21 cellular contexts compared by ENCODE assay signal in genomic region chr12:65622056-65622455, GRCh38.
"Had no signal": no experiment of that assay in that cellular context is flagged by ENCODE, and none has a peak within 500 bp of the region (broad histone marks: within the 10 kb centered on the region; RNA-seq: fewer than 3 reads in every experiment).

No MANE protein-coding gene starts in this region.

- ATAC-seq: effector memory CD8-positive, alpha-beta T cell; gastroesophageal sphincter; left cardiac atrium; lower lobe of right lung; sciatic nerve; stimulated activated memory B cell treated with anti-CD40 and anti-IgM and Interleukin-4, amounts not matched to agents 10 μg/mL and 1 μg/mL and 100 μg/mL, for 72 hours had no signal

- H3K27me3 ChIP-seq: hepatocyte, tibial nerve had no signal

- H3K27ac Mint-ChIP-seq: dendritic cell treated with granulocyte-macrophage colony-stimulating factor and Interleukin-4, amounts not matched to agents 40 ng/mL and 50 ng/mL, for 4 days; effector memory CD8-positive, alpha-beta T cell; nephron; stimulated activated memory B cell treated with anti-CD40 and anti-IgM and Interleukin-4, amounts not matched to agents 10 μg/mL and 1 μg/mL and 100 μg/mL, for 72 hours; stimulated activated naive CD8-positive, alpha-beta T cell treated with anti-CD3 and anti-CD28 coated beads, Interleukin-15, Interleukin-2, amounts not matched to agents 100 ng/mL and 50 ng/mL, for 24 hours had no signal

- H3K27me3 Mint-ChIP-seq: stimulated activated memory B cell treated with anti-CD40 and anti-IgM and Interleukin-4, amounts not matched to agents 10 μg/mL and 1 μg/mL and 100 μg/mL, for 72 hours had no signal

- H3K36me3 Mint-ChIP-seq: naive B cell; stimulated activated memory B cell treated with anti-CD40 and anti-IgM and Interleukin-4, amounts not matched to agents 10 μg/mL and 1 μg/mL and 100 μg/mL, for 72 hours had no signal

- H2AFZ ChIP-seq: hepatocyte had no signal

- H3K4me1 ChIP-seq: esophagus muscularis mucosa, gastroesophageal sphincter, left ventricle myocardium inferior, lower lobe of right lung, spleen, tibial nerve had no signal

- H3K9me3 Mint-ChIP-seq: dendritic cell treated with granulocyte-macrophage colony-stimulating factor and Interleukin-4, amounts not matched to agents 40 ng/mL and 50 ng/mL, for 4 days; effector memory CD8-positive, alpha-beta T cell; naive B cell; stimulated activated memory B cell treated with anti-CD40 and anti-IgM and Interleukin-4, amounts not matched to agents 10 μg/mL and 1 μg/mL and 100 μg/mL, for 72 hours; stimulated activated naive CD8-positive, alpha-beta T cell treated with anti-CD3 and anti-CD28 coated beads, Interleukin-15, Interleukin-2, amounts not matched to agents 100 ng/mL and 50 ng/mL, for 24 hours had no signal

- H3K4me3 ChIP-seq: esophagus muscularis mucosa, gastroesophageal sphincter, hepatocyte, left ventricle myocardium inferior, lower lobe of right lung, spleen, tibial nerve had no signal

- H3K4me3 Mint-ChIP-seq: dendritic cell treated with granulocyte-macrophage colony-stimulating factor and Interleukin-4, amounts not matched to agents 40 ng/mL and 50 ng/mL, for 4 days; effector memory CD8-positive, alpha-beta T cell; naive B cell; nephron; stimulated activated memory B cell treated with anti-CD40 and anti-IgM and Interleukin-4, amounts not matched to agents 10 μg/mL and 1 μg/mL and 100 μg/mL, for 72 hours; stimulated activated naive CD8-positive, alpha-beta T cell treated with anti-CD3 and anti-CD28 coated beads, Interleukin-15, Interleukin-2, amounts not matched to agents 100 ng/mL and 50 ng/mL, for 24 hours had no signal

- FAIRE-seq: kidney had no signal

- DNase-seq: effector memory CD8-positive, alpha-beta T cell; kidney; left cardiac atrium; left ventricle myocardium inferior; lower lobe of right lung; mesendoderm; naive B cell; spleen; stimulated activated CD4-positive, alpha-beta T cell treated with anti-CD3 and anti-CD28 coated beads, Interleukin-15, amount 100 ng/mL, for 24 hours; stimulated activated CD4-positive, alpha-beta T cell treated with anti-CD3 and anti-CD28 coated beads, Interleukin-1b, Interleukin-23, amount 100 ng/mL, for 48 hours; stimulated activated CD4-positive, alpha-beta T cell treated with anti-CD3 and anti-CD28 coated beads, Interleukin-4, amount 100 ng/mL, for 24 hours had no signal

- H3K4me2 ChIP-seq: hepatocyte had no signal

- H3K4me1 Mint-ChIP-seq: naive B cell; stimulated activated memory B cell treated with anti-CD40 and anti-IgM and Interleukin-4, amounts not matched to agents 10 μg/mL and 1 μg/mL and 100 μg/mL, for 72 hours had no signal

- H3K36me3 ChIP-seq: esophagus muscularis mucosa, gastroesophageal sphincter, left ventricle myocardium inferior, lower lobe of right lung, spleen, tibial nerve had no signal

- H3K9me3 ChIP-seq: esophagus muscularis mucosa, gastroesophageal sphincter, left ventricle myocardium inferior, lower lobe of right lung, spleen, tibial nerve had no signal

- H3K27ac ChIP-seq: epithelial cell of prostate, esophagus muscularis mucosa, gastroesophageal sphincter, hepatocyte, left ventricle myocardium inferior, lower lobe of right lung, spleen, tibial nerve had no signal

- H3K79me2 ChIP-seq: hepatocyte had no signal
